In genomic region chr14:77375973-77376372, GRCh38 we compare ENCODE assay signal across 8 cellular contexts.
A peak's percentile ranks its signal among the peaks of the same experiment; 100 is the strongest.
DNase-seq lines count a peak whose midpoint lies in the region; ATAC-seq and TF ChIP-seq lines count a peak whose summit lies in the region.

No MANE protein-coding gene starts in this region.

- peak overlapping the region; percentile 86 for H3K27ac ChIP-seq in WERI-Rb-1
- H3K27ac ChIP-seq in stomach smooth muscle (ENCODE audit: low read length), result peak overlapping the region; percentile 66

- TF ChIP-seq CTCF in WERI-Rb-1 (IDR thresholded peaks at IDR 0.05; ENCODE audit: low read depth, low read length), result no peak

- H3K4me3 ChIP-seq in WERI-Rb-1 (ENCODE audit: low read depth, low read length) (peak overlapping the region; percentile 86), iPS-15b (ENCODE audit: low read depth, low read length) (peak overlapping the region; percentile 91), stomach smooth muscle (ENCODE audit: low read length in 2 of 2) (peak overlapping the region; percentile 86 to 91)

- H3K9ac ChIP-seq in iPS-15b (ENCODE audit: low read depth, low read length) (peak overlapping the region; percentile 61), stomach smooth muscle (ENCODE audit: low read length in 2 of 2) (peak overlapping the region; percentile 82 to 88)

- H3K36me3 ChIP-seq in WERI-Rb-1 (0 out of 2 replicates have a peak, but pooled peaks cover 2% of the 10 kb centered on the region), iPS-15b (ENCODE audit: control insufficient read depth, insufficient read depth, low read length) (no peaks in the 10 kb centered on the region), stomach smooth muscle (ENCODE audit: control insufficient read depth in 2 of 2, insufficient read depth in 2 of 2, low read length in 2 of 2) (no peaks in the 10 kb centered on the region)

- H3K27me3 ChIP-seq in WERI-Rb-1 (ENCODE audit: insufficient read depth, low read depth, severe bottlenecking) (no peaks in the 10 kb centered on the region), iPS-15b (ENCODE audit: control insufficient read depth, insufficient read depth, low read length) (peaks cover 3% of the 10 kb centered on the region), stomach smooth muscle (ENCODE audit: control insufficient read depth in 1 of 2, insufficient read depth in 2 of 2, low read length in 2 of 2) (no peaks in the 10 kb centered on the region)

- H3K4me1 ChIP-seq in iPS-15b (ENCODE audit: control insufficient read depth, insufficient read depth, low read length) (no peaks in the 10 kb centered on the region), stomach smooth muscle (ENCODE audit: control insufficient read depth, insufficient read depth, low read length) (peaks cover 13% of the 10 kb centered on the region)

- DNase-seq in NCI-H748 (lab: John Stamatoyannopoulos, UW; ENCODE audit: unreplicated experiment) (peak; percentile 46), NCI-H748 treated with DMSO at 0.1 percent for 48 hours (lab: John Stamatoyannopoulos, UW) (no peak), WERI-Rb-1 (no peak), NCI-H510A (lab: John Stamatoyannopoulos, UW) (no peak)
- no peak for DNase-seq in stimulated activated naive CD4-positive, alpha-beta T cell treated with Interleukin-2 at 50 U/mL for 16 hours (lab: John Stamatoyannopoulos, UW)

- H3K9me3 ChIP-seq in WERI-Rb-1 (ENCODE audit: severe bottlenecking) (peaks cover 3% of the 10 kb centered on the region), iPS-15b (ENCODE audit: control insufficient read depth, insufficient read depth, low read length) (no peaks in the 10 kb centered on the region), stomach smooth muscle (ENCODE audit: control insufficient read depth in 2 of 2, low read length in 2 of 2) (no peaks in the 10 kb centered on the region)

- ATAC-seq in GM21576 (IDR thresholded peaks at IDR 0.05; ENCODE audit: unreplicated experiment), result no peak
